In the genomic region with DNA sequence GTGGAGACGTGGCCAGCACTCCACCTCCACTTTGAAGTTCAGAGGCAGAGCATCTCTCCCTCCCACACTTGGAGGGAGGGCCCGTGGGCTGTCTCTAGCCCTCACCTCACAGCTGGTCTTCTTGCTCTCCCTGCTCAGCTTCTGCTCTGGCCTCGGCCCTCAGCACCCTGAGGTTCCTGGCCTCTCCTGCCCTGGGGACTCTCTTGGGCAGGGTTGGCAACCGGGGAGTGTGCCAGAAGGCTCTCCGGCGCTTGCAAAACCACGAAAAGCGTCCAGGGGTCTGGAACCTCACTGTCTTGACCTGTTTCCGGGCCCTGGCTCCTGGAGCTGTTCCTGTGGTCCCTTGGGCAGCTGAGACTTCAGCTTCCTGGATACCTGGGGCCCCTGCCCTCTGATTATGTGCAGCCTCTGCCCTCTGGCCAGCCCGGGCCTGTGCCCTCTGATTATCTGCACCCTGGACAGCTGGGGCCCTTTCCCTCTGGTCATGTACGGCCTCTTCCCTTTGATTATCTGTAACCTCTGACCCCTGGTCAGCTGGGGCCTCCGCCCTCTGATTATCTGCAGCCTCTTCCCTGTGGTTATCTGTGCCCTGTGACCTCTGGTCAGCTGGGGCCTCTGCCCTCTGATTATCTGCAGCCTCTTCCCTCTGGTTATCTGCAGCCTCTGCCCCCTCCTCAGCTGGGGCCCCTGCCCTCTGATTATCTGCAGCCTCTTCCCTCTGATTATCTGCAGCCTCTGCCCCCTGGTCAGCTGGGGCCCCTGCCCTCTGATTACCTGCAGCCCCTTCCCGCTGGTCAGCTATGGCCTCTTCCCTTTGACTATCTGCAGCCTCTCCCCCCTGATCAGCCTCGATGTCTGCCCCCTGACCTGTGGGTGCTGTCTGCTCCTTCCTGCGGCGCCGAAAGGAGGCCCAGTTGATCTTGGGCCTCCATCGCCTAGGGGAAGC, we compare ENCODE assay signal across 13 cellular contexts. TPM values are rescaled to one million over a fixed set of nuclear protein-coding genes. Genes with fewer than 3 reads are reported as not detected.
DNase-seq lines count a peak whose midpoint lies in the region; ATAC-seq, FAIRE-seq and TF ChIP-seq lines count a peak whose summit lies in the region.
"Had no signal": no experiment of that assay in that cellular context is flagged by ENCODE, and none has a peak within 500 bp of the region (broad histone marks: within the 10 kb centered on the region; RNA-seq: fewer than 3 reads in every experiment).

No MANE protein-coding gene starts in this region.

- H3K9me3 Mint-ChIP-seq in H9 = no peaks in the 10 kb centered on the region; a peak in 2 of 5 replicates
- H3K9me3 Mint-ChIP-seq: activated naive CD8-positive, alpha-beta T cell treated with anti-CD3 and anti-CD28 coated beads, Interleukin-2, amount 10 ng/mL, durations not matched to agents 7 days and 5 days had no signal

- peaks cover 47 to 60% of the 10 kb centered on the region in 2 experiments for H3K4me1 Mint-ChIP-seq in H9

- H2AFZ ChIP-seq in H9 (ENCODE audit: low read length) = no peak overlapping the region

- peaks cover 6% of the 10 kb centered on the region; the same call in 1 of the 2 replicates for H3K79me2 ChIP-seq in H9 (ENCODE audit: insufficient read depth, low read length)

- H3T11ph ChIP-seq in H9 (ENCODE audit: low read length) = no peak overlapping the region

- no peak overlapping the region for H2BK5ac ChIP-seq in H9 (ENCODE audit: insufficient read length, low read length)

- intact Hi-C loops in kidney (cut with DNase I) = no loop called here

- no peak overlapping the region for H3K56ac ChIP-seq in H9 (ENCODE audit: insufficient read length, low read depth, low read length)

- H3K4me3 ChIP-seq in cardiac fibroblast (replicated peaks in 1 of 2; ENCODE audit: low read depth in 2 of 2, low read length in 2 of 2) = peak overlapping the region; percentile 55 to 74
- H3K4me3 ChIP-seq in kidney (ENCODE audit: low read length in 2 of 2) = peak overlapping the region; percentile 41 to 82
- peak overlapping the region; percentile 30 to 70 (median 52) for H3K4me3 ChIP-seq in skeletal muscle tissue (ENCODE audit: low read length in 3 of 3)

- WGBS in H9 (ENCODE audit: extremely low coverage, insufficient read length, low lambda C conversion rate) = no CpG with 5 or more reads among the region's 18 CpGs

- H4K5ac ChIP-seq in H9 (ENCODE audit: insufficient read length, low read depth, low read length) = no peak overlapping the region

- H3K36me3 ChIP-seq in kidney (ENCODE audit: control insufficient read depth in 1 of 2, insufficient read depth in 2 of 2, low read length in 2 of 2) (no peaks in the 10 kb centered on the region), skeletal muscle tissue (ENCODE audit: control insufficient read depth in 3 of 3, insufficient read depth in 3 of 3, low read length in 3 of 3) (peaks cover 0 to 2% (median 0%) of the 10 kb centered on the region in 3 donors)

- H3K27me3 ChIP-seq in H9 (ENCODE audit: insufficient read depth, low read length) (no peaks in the 10 kb centered on the region; the same call in 1 of the 2 replicates), skeletal muscle tissue (ENCODE audit: control insufficient read depth in 3 of 3, insufficient read depth in 3 of 3, low read length in 3 of 3) (peaks cover 45 to 75% (median 63%) of the 10 kb centered on the region in 3 donors)

- H3K4me3 Mint-ChIP-seq in H9 = peak overlapping the region; percentile 90 to 94
- H3K4me3 Mint-ChIP-seq: activated CD4-positive, alpha-beta T cell treated with anti-CD3 and anti-CD28 coated beads for 36 hours; activated naive CD8-positive, alpha-beta T cell treated with anti-CD3 and anti-CD28 coated beads, Interleukin-2, amount 10 ng/mL, durations not matched to agents 7 days and 5 days had no signal

- no peak for TF ChIP-seq CTCF in H9 (conservative IDR thresholded peaks at IDR 0.05)
- no peak for TF ChIP-seq CTCF in cardiac fibroblast (IDR thresholded peaks at IDR 0.05; ENCODE audit: low read depth, low read length)
- TF ChIP-seq CTCF in kidney (IDR thresholded peaks at IDR 0.05; ENCODE audit: borderline replicate concordance, extremely low read depth, insufficient read depth) = no peak
- no peak for TF ChIP-seq CTCF in GM13977 (IDR thresholded peaks at IDR 0.05; ENCODE audit: extremely low read depth, insufficient read depth, missing control alignments)

- no peak overlapping the region for H2BK15ac ChIP-seq in H9 (ENCODE audit: low read depth, low read length)

- H3K27ac ChIP-seq in H9 (ENCODE audit: insufficient read length, low read depth, low read length) (no peak overlapping the region), kidney (ENCODE audit: low read depth in 2 of 2, low read length in 2 of 2) (no peak overlapping the region), skeletal muscle tissue (ENCODE audit: low read depth, low read length) (no peak overlapping the region)

- H2BK12ac ChIP-seq in H9 (ENCODE audit: insufficient read length, low read depth, low read length) = no peak overlapping the region

- peaks cover 37% of the 10 kb centered on the region for H3K27me3 Mint-ChIP-seq in H9 (ENCODE audit: low read depth)

- no peak overlapping the region; a peak in 1 of 7 replicates for H3K27ac Mint-ChIP-seq in H9
- H3K27ac Mint-ChIP-seq: activated CD4-positive, alpha-beta T cell treated with anti-CD3 and anti-CD28 coated beads for 36 hours; activated naive CD8-positive, alpha-beta T cell treated with anti-CD3 and anti-CD28 coated beads, Interleukin-2, amount 10 ng/mL, durations not matched to agents 7 days and 5 days had no signal

- no peak overlapping the region for H3K9ac ChIP-seq in H9 (ENCODE audit: extremely low read depth, insufficient read length, low read length)
- H3K9ac ChIP-seq in kidney (ENCODE audit: low read length in 2 of 2) = peak overlapping the region in 1 of 2 donors; percentile 55
- H3K9ac ChIP-seq in skeletal muscle tissue (ENCODE audit: low read depth in 1 of 3, low read length in 3 of 3) = peak overlapping the region in 2 of 3 donors; percentile 7 to 74

- H3K23me2 ChIP-seq in H9 (ENCODE audit: insufficient read length, low read depth, low read length, poor library complexity, severe bottlenecking) = peaks cover 30% of the 10 kb centered on the region

- FAIRE-seq in kidney (lab: Jason Lieb, UNC) = no peak

- no peak overlapping the region for H3K4ac ChIP-seq in H9 (ENCODE audit: low read depth, low read length)

- H3K4me1 ChIP-seq in H9 (ENCODE audit: insufficient read depth, low read length) (peaks cover 3% of the 10 kb centered on the region; the same call in 1 of the 2 replicates), kidney (ENCODE audit: control insufficient read depth in 1 of 2, insufficient read depth in 1 of 2, low read depth in 1 of 2, low read length in 2 of 2) (peaks cover 5 to 18% of the 10 kb centered on the region in 2 donors), skeletal muscle tissue (ENCODE audit: control insufficient read depth in 3 of 3, insufficient read depth in 3 of 3, low read length in 3 of 3) (peaks cover 10 to 13% (median 11%) of the 10 kb centered on the region in 3 donors)

- H2BK20ac ChIP-seq in H9 (ENCODE audit: low read depth, low read length, poor library complexity, severe bottlenecking) = no peak overlapping the region

- no peak overlapping the region for H4K8ac ChIP-seq in H9 (replicated peaks; ENCODE audit: insufficient read length, low read depth, low read length)

- ATAC-seq in HG03460 (IDR thresholded peaks at IDR 0.05; ENCODE audit: unreplicated experiment) = no peak
- no peak for ATAC-seq in HG03159 (IDR thresholded peaks at IDR 0.05; ENCODE audit: unreplicated experiment)
- ATAC-seq: activated CD4-positive, alpha-beta T cell treated with anti-CD3 and anti-CD28 coated beads for 36 hours had no signal

- H3K18ac ChIP-seq in H9 (ENCODE audit: insufficient read length, low read depth, low read length) = no peak overlapping the region

- H2AK5ac ChIP-seq in H9 (ENCODE audit: insufficient read length, low read length) = no peak overlapping the region

- in situ Hi-C loops in GM13977 (cut with MboI; ENCODE audit: low pct_unique_long_range_greater_than_20kb, low sequenced_read_pairs, unreplicated experiment) = no loop called here

- no peaks in the 10 kb centered on the region for H3K9me3 ChIP-seq in H9 (ENCODE audit: control insufficient read depth, low read depth, low read length)
- no peaks in the 10 kb centered on the region for H3K9me3 ChIP-seq in kidney (ENCODE audit: control insufficient read depth in 1 of 2, low read length in 2 of 2)
- no peaks in the 10 kb centered on the region for H3K9me3 ChIP-seq in skeletal muscle tissue (ENCODE audit: control insufficient read depth in 3 of 3, low read length in 3 of 3)

- no peak for DNase-seq in H9
- no peak for DNase-seq in cardiac fibroblast (ENCODE audit: low read depth in 2 of 2)
- DNase-seq in kidney = peak; percentile 48
- DNase-seq in GM13977 (ENCODE audit: low spot score) = no peak
- no peak for DNase-seq in occipital lobe (lab: John Stamatoyannopoulos, UW)
- DNase-seq: activated CD4-positive, alpha-beta T cell treated with anti-CD3 and anti-CD28 coated beads for 36 hours; activated naive CD8-positive, alpha-beta T cell treated with anti-CD3 and anti-CD28 coated beads, Interleukin-2, amount 10 ng/mL, durations not matched to agents 7 days and 5 days; NCI-H1694 treated with DMSO at 0.1 percent for 48 hours; nucleus accumbens; SHP77 treated with DMSO at 0.1 percent for 48 hours had no signal

- no peak overlapping the region; the same call in 1 of the 2 replicates for H3K14ac ChIP-seq in H9 (ENCODE audit: insufficient read depth, low read length)

- peaks cover 11 to 17% (median 12%) of the 10 kb centered on the region in 3 experiments for H3K36me3 Mint-ChIP-seq in H9 (ENCODE audit: insufficient read depth in 1 of 3, low read depth in 3 of 3)
- H3K36me3 Mint-ChIP-seq: activated naive CD8-positive, alpha-beta T cell treated with anti-CD3 and anti-CD28 coated beads, Interleukin-2, amount 10 ng/mL, durations not matched to agents 7 days and 5 days had no signal

- peak overlapping the region; percentile 90 for H3K4me2 ChIP-seq in H9 (ENCODE audit: insufficient read depth, insufficient read length, low read length)

- no peak overlapping the region for H4K91ac ChIP-seq in H9 (ENCODE audit: insufficient read length, low read depth, low read length)

- no peak overlapping the region for H2BK120ac ChIP-seq in H9 (ENCODE audit: low read depth, low read length, poor library complexity, severe bottlenecking)

- peaks cover 2% of the 10 kb centered on the region for H4K20me1 ChIP-seq in H9 (ENCODE audit: control insufficient read depth, insufficient read depth, insufficient read length)

- peaks cover 7% of the 10 kb centered on the region for H3K79me1 ChIP-seq in H9 (ENCODE audit: insufficient read depth, low read depth, low read length, poor library complexity, severe bottlenecking)

- H3K23ac ChIP-seq in H9 (ENCODE audit: insufficient read length, low read depth, low read length) = no peak overlapping the region

RNA-seq across cellular contexts. Expression of gene CCDC8, which starts 2.0 kb away (rescaled TPM):
- total RNA-seq in H9 (2021) (27.5 and 28.7 TPM in 2 replicates), kidney (18.9 TPM), skeletal muscle tissue (67.8 TPM), occipital lobe (4.7 TPM)
- polyA plus RNA-seq in kidney (ENCODE audit: insufficient read depth, low read depth, low replicate concordance) = 21.0 TPM
- total RNA-seq: activated CD4-positive, alpha-beta T cell treated with anti-CD3 and anti-CD28 coated beads for 36 hours; activated naive CD8-positive, alpha-beta T cell treated with anti-CD3 and anti-CD28 coated beads, Interleukin-2, amount 10 ng/mL, durations not matched to agents 7 days and 5 days had no signal

RNA-seq across cellular contexts. Expression of gene PNMA8C, which starts 17.4 kb away (rescaled TPM):
- total RNA-seq in H9 (2021) = 1.7 and 1.8 TPM in 2 replicates
- total RNA-seq in kidney = 0.09 TPM
- 0.09 TPM for polyA plus RNA-seq in kidney (ENCODE audit: insufficient read depth, low read depth, low replicate concordance)
- 0.52 TPM for total RNA-seq in skeletal muscle tissue
- 25.3 TPM for total RNA-seq in occipital lobe
- total RNA-seq: activated CD4-positive, alpha-beta T cell treated with anti-CD3 and anti-CD28 coated beads for 36 hours had no signal
